ENCODE assay signal across 1 cellular context in the genomic region with DNA sequence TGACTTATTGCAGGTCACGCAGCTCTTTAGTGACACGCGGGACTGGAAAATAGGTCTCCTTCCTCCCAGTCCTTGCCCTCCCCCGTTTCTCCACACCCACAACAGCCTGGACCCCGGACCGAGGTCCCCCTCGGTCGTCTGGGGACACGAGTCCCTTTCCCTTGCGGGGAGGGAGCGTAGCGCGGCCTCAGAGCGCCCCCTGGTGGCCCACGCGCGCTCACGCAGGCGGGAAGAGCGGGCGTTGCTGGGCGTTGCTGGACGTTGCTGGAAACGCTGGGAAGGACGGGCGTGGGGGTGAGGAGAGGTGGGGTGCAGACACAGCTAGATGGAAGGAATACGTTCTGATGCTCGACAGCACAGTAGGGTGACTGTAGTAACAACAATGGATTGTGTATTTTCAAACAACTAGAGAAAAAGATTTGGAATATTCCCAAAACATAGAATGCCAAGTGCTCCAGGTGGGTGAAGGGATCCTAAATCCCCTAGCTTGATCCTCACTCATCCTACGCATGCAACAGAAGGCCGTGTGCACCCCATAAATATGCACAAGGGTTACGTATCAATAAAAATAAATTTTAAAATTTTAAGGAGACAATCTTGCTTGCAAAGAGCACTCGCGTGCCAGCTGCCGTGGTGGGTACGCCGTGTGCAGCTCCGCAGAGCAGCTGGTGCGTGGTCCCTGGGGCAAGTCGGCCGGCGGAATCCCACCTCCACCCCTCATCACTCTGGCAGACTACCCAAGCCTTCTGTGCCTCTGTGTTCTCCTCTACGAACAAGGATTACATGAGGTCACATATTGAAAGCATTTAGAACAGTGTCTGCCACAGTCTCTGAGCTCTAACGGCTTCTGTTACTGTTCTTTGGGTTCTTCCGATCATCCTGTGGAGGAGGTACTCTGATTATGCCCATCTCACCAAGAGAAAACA.
TF ChIP-seq lines count a peak whose summit lies in the region.

No MANE protein-coding gene starts in this region.

TF ChIP-seq in K562, 482 proteins besides CTCF, POLR2A, EP300 and RAD21 (continued from another document):
- TF ChIP-seq, protein P1, sequence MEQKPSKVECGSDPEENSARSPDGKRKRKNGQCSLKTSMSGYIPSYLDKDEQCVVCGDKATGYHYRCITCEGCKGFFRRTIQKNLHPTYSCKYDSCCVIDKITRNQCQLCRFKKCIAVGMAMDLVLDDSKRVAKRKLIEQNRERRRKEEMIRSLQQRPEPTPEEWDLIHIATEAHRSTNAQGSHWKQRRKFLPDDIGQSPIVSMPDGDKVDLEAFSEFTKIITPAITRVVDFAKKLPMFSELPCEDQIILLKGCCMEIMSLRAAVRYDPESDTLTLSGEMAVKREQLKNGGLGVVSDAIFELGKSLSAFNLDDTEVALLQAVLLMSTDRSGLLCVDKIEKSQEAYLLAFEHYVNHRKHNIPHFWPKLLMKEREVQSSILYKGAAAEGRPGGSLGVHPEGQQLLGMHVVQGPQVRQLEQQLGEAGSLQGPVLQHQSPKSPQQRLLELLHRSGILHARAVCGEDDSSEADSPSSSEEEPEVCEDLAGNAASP (IDR thresholded peaks at IDR 0.05) = peak; percentile 52; the same call in 1 of the 2 replicates
- TF ChIP-seq RFX5 (IDR thresholded peaks at IDR 0.05; ENCODE audit: low read depth, low read length) (peak; percentile 83), ZBTB7A (IDR thresholded peaks at IDR 0.05; ENCODE audit: borderline replicate concordance, control insufficient read depth, low read depth, low read length) (peak; percentile 56; the same call in 1 of the 2 replicates), NONO (IDR thresholded peaks at IDR 0.05; ENCODE audit: low read depth in 2 of 2, low read length in 1 of 2) (0 out of 4 replicates have a peak, but pooled peaks of 1 of the 2 experiments have one; percentile 37), STAG1 (CRISPR knock-in tag; IDR thresholded peaks at IDR 0.05; ENCODE audit: borderline replicate concordance) (peak; percentile 78; the same call in 1 of the 2 replicates), EHMT2 (IDR thresholded peaks at IDR 0.05) (no peak), SAFB (IDR thresholded peaks at IDR 0.05; ENCODE audit: borderline replicate concordance, low read depth, low read length) (0 out of 2 replicates have a peak, but pooled peaks have one; percentile 14), ZZZ3 (IDR thresholded peaks at IDR 0.05) (no peak), SMC3 (conservative IDR thresholded peaks at IDR 0.05; ENCODE audit: insufficient read depth, low read depth, low read length) (peak; percentile 95), BCOR (IDR thresholded peaks at IDR 0.05) (peak; percentile 91), SUPT5H (IDR thresholded peaks at IDR 0.05) (no peak), ATF1 (CRISPR knock-in tag; IDR thresholded peaks at IDR 0.05) (no peak), ATF1 (tag; IDR thresholded peaks at IDR 0.05) (0 out of 2 replicates have a peak, but pooled peaks have one; percentile 8), CREM (IDR thresholded peaks at IDR 0.05; ENCODE audit: low read depth) (0 out of 2 replicates have a peak, but pooled peaks have one; percentile 36)
- TF ChIP-seq, protein P2, sequence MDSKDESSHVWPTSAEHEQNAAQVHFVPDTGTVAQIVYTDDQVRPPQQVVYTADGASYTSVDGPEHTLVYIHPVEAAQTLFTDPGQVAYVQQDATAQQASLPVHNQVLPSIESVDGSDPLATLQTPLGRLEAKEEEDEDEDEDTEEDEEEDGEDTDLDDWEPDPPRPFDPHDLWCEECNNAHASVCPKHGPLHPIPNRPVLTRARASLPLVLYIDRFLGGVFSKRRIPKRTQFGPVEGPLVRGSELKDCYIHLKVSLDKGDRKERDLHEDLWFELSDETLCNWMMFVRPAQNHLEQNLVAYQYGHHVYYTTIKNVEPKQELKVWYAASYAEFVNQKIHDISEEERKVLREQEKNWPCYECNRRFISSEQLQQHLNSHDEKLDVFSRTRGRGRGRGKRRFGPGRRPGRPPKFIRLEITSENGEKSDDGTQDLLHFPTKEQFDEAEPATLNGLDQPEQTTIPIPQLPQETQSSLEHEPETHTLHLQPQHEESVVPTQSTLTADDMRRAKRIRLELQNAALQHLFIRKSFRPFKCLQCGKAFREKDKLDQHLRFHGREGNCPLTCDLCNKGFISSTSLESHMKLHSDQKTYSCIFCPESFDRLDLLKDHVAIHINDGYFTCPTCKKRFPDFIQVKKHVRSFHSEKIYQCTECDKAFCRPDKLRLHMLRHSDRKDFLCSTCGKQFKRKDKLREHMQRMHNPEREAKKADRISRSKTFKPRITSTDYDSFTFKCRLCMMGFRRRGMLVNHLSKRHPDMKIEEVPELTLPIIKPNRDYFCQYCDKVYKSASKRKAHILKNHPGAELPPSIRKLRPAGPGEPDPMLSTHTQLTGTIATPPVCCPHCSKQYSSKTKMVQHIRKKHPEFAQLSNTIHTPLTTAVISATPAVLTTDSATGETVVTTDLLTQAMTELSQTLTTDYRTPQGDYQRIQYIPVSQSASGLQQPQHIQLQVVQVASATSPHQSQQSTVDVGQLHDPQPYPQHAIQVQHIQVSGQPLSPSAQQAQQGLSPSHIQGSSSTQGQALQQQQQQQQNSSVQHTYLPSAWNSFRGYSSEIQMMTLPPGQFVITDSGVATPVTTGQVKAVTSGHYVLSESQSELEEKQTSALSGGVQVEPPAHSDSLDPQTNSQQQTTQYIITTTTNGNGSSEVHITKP (IDR thresholded peaks at IDR 0.05; ENCODE audit: partially characterized antibody) = no peak
- TF ChIP-seq, protein P3, sequence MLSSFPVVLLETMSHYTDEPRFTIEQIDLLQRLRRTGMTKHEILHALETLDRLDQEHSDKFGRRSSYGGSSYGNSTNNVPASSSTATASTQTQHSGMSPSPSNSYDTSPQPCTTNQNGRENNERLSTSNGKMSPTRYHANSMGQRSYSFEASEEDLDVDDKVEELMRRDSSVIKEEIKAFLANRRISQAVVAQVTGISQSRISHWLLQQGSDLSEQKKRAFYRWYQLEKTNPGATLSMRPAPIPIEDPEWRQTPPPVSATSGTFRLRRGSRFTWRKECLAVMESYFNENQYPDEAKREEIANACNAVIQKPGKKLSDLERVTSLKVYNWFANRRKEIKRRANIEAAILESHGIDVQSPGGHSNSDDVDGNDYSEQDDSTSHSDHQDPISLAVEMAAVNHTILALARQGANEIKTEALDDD (IDR thresholded peaks at IDR 0.05) = no peak
- TF ChIP-seq, protein P4, sequence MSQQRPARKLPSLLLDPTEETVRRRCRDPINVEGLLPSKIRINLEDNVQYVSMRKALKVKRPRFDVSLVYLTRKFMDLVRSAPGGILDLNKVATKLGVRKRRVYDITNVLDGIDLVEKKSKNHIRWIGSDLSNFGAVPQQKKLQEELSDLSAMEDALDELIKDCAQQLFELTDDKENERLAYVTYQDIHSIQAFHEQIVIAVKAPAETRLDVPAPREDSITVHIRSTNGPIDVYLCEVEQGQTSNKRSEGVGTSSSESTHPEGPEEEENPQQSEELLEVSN (IDR thresholded peaks at IDR 0.05; ENCODE audit: borderline replicate concordance in 1 of 2, extremely low read depth in 1 of 2, insufficient read depth in 1 of 2, insufficient read length in 1 of 2, low read depth in 1 of 2, low read length in 1 of 2, poor library complexity in 1 of 2, severe bottlenecking in 1 of 2) = peak in 1 of 2 experiments; percentile 61
- TF ChIP-seq, protein P5, sequence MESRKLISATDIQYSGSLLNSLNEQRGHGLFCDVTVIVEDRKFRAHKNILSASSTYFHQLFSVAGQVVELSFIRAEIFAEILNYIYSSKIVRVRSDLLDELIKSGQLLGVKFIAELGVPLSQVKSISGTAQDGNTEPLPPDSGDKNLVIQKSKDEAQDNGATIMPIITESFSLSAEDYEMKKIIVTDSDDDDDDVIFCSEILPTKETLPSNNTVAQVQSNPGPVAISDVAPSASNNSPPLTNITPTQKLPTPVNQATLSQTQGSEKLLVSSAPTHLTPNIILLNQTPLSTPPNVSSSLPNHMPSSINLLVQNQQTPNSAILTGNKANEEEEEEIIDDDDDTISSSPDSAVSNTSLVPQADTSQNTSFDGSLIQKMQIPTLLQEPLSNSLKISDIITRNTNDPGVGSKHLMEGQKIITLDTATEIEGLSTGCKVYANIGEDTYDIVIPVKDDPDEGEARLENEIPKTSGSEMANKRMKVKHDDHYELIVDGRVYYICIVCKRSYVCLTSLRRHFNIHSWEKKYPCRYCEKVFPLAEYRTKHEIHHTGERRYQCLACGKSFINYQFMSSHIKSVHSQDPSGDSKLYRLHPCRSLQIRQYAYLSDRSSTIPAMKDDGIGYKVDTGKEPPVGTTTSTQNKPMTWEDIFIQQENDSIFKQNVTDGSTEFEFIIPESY (CRISPR knock-in tag; IDR thresholded peaks at IDR 0.05) = 0 out of 2 replicates have a peak, but pooled peaks have one; percentile 11
